In genomic region chrX:21982311-21982710, GRCh38 we compare ENCODE assay signal across 18 cellular contexts. TPM values are rescaled to one million over a fixed set of nuclear protein-coding genes. Genes with fewer than 3 reads are reported as not detected.
DNase-seq lines count a peak whose midpoint lies in the region; ATAC-seq and TF ChIP-seq lines count a peak whose summit lies in the region.
"Had no signal": no experiment of that assay in that cellular context is flagged by ENCODE, and none has a peak within 500 bp of the region (broad histone marks: within the 10 kb centered on the region; RNA-seq: fewer than 3 reads in every experiment).

No MANE protein-coding gene starts in this region.

- H3K4me2 ChIP-seq in H9 (ENCODE audit: insufficient read depth, insufficient read length, low read length), result no peak overlapping the region
- H3K4me2 ChIP-seq: BLaER1 had no signal

- ATAC-seq in activated CD8-positive, alpha-beta T cell treated with anti-CD3 and anti-CD28 coated beads for 36 hours, result no peak
- no peak for ATAC-seq in activated CD8-positive, alpha-beta T cell treated with anti-CD3 and anti-CD28 coated beads, Interleukin-2, amount 10 ng/mL, durations not matched to agents 7 days and 5 days
- ATAC-seq in stimulated activated memory B cell treated with anti-CD40 and anti-IgM and Interleukin-4, amounts not matched to agents 10 μg/mL and 1 μg/mL and 100 μg/mL, for 72 hours, result no peak

- peaks cover 9% of the 10 kb centered on the region for H3K4me1 Mint-ChIP-seq in activated CD8-positive, alpha-beta T cell treated with anti-CD3 and anti-CD28 coated beads for 36 hours (ENCODE audit: low read depth)
- H3K4me1 Mint-ChIP-seq in activated CD8-positive, alpha-beta T cell treated with anti-CD3 and anti-CD28 coated beads, Interleukin-2, amount 10 ng/mL, durations not matched to agents 7 days and 5 days (ENCODE audit: low read depth), result peaks cover 2% of the 10 kb centered on the region
- H3K4me1 Mint-ChIP-seq in H9 (no peaks in the 10 kb centered on the region; a peak in 2 of 4 replicates), chondrocyte (ENCODE audit: low read depth) (peaks cover 25% of the 10 kb centered on the region)
- H3K4me1 Mint-ChIP-seq in stimulated activated memory B cell treated with anti-CD40 and anti-IgM and Interleukin-4, amounts not matched to agents 10 μg/mL and 1 μg/mL and 100 μg/mL, for 72 hours, result no peaks in the 10 kb centered on the region
- H3K4me1 Mint-ChIP-seq: CD14-positive monocyte had no signal

- no peak overlapping the region for H4K5ac ChIP-seq in H9 (ENCODE audit: insufficient read length, low read depth, low read length)

- H3K56ac ChIP-seq in H9 (ENCODE audit: insufficient read length, low read depth, low read length), result no peak overlapping the region

- H3K9me3 Mint-ChIP-seq in activated CD8-positive, alpha-beta T cell treated with anti-CD3 and anti-CD28 coated beads for 36 hours, result no peaks in the 10 kb centered on the region
- no peaks in the 10 kb centered on the region for H3K9me3 Mint-ChIP-seq in activated CD8-positive, alpha-beta T cell treated with anti-CD3 and anti-CD28 coated beads, Interleukin-2, amount 10 ng/mL, durations not matched to agents 7 days and 5 days (ENCODE audit: insufficient read depth)
- H3K9me3 Mint-ChIP-seq in H9 (peaks cover 0 to 17% of the 10 kb centered on the region in 2 experiments; a peak in 4 of 5 replicates), chondrocyte (ENCODE audit: low read depth) (no peaks in the 10 kb centered on the region)
- H3K9me3 Mint-ChIP-seq in stimulated activated memory B cell treated with anti-CD40 and anti-IgM and Interleukin-4, amounts not matched to agents 10 μg/mL and 1 μg/mL and 100 μg/mL, for 72 hours, result no peaks in the 10 kb centered on the region
- H3K9me3 Mint-ChIP-seq: CD4-positive, alpha-beta memory T cell had no signal

- no peak overlapping the region for H2BK20ac ChIP-seq in H9 (ENCODE audit: low read depth, low read length, poor library complexity, severe bottlenecking)

- WGBS in H9 (ENCODE audit: extremely low coverage, insufficient read length, low lambda C conversion rate), result no CpG with 5 or more reads among the region's 6 CpGs

- H2BK12ac ChIP-seq in H9 (ENCODE audit: insufficient read length, low read depth, low read length), result no peak overlapping the region

- H3K23ac ChIP-seq in H9 (ENCODE audit: insufficient read length, low read depth, low read length), result no peak overlapping the region

- H3K27me3 Mint-ChIP-seq in activated CD8-positive, alpha-beta T cell treated with anti-CD3 and anti-CD28 coated beads for 36 hours, result no peaks in the 10 kb centered on the region
- H3K27me3 Mint-ChIP-seq in activated CD8-positive, alpha-beta T cell treated with anti-CD3 and anti-CD28 coated beads, Interleukin-2, amount 10 ng/mL, durations not matched to agents 7 days and 5 days (ENCODE audit: low read depth), result no peaks in the 10 kb centered on the region
- H3K27me3 Mint-ChIP-seq in H9 (ENCODE audit: low read depth) (no peaks in the 10 kb centered on the region), chondrocyte (ENCODE audit: low read depth) (no peaks in the 10 kb centered on the region)
- no peaks in the 10 kb centered on the region for H3K27me3 Mint-ChIP-seq in stimulated activated memory B cell treated with anti-CD40 and anti-IgM and Interleukin-4, amounts not matched to agents 10 μg/mL and 1 μg/mL and 100 μg/mL, for 72 hours
- H3K27me3 Mint-ChIP-seq: CD4-positive, alpha-beta memory T cell had no signal

- no peaks in the 10 kb centered on the region for H3K79me1 ChIP-seq in H9 (ENCODE audit: insufficient read depth, low read depth, low read length, poor library complexity, severe bottlenecking)

- no peaks in the 10 kb centered on the region for H3K4me1 ChIP-seq in H9 (ENCODE audit: insufficient read depth, low read length)
- H3K4me1 ChIP-seq: BLaER1 had no signal

- H3K27ac ChIP-seq in H9 (ENCODE audit: insufficient read length, low read depth, low read length), result no peak overlapping the region
- H3K27ac ChIP-seq: BLaER1, GM23248 had no signal

- H3K27ac Mint-ChIP-seq in activated CD8-positive, alpha-beta T cell treated with anti-CD3 and anti-CD28 coated beads for 36 hours, result peak overlapping the region; percentile 39
- H3K27ac Mint-ChIP-seq in activated CD8-positive, alpha-beta T cell treated with anti-CD3 and anti-CD28 coated beads, Interleukin-2, amount 10 ng/mL, durations not matched to agents 7 days and 5 days, result no peak overlapping the region
- H3K27ac Mint-ChIP-seq in H9, result peak overlapping the region in 2 of 3 experiments; percentile 9 to 35; a peak in 3 of 7 replicates
- H3K27ac Mint-ChIP-seq in chondrocyte (ENCODE audit: unreplicated experiment), result peak overlapping the region; percentile 45
- peak overlapping the region; percentile 35 for H3K27ac Mint-ChIP-seq in stimulated activated memory B cell treated with anti-CD40 and anti-IgM and Interleukin-4, amounts not matched to agents 10 μg/mL and 1 μg/mL and 100 μg/mL, for 72 hours

- H2BK120ac ChIP-seq in H9 (ENCODE audit: low read depth, low read length, poor library complexity, severe bottlenecking), result no peak overlapping the region

- H2AFZ ChIP-seq in H9 (ENCODE audit: low read length), result no peak overlapping the region
- H2AFZ ChIP-seq: GM23248 had no signal

- TF ChIP-seq CTCF in activated CD8-positive, alpha-beta T cell treated with anti-CD3 and anti-CD28 coated beads for 36 hours (IDR thresholded peaks at IDR 0.05), result no peak
- TF ChIP-seq CTCF in H9 (conservative IDR thresholded peaks at IDR 0.05), result no peak
- no peak for TF ChIP-seq CTCF in chondrocyte (IDR thresholded peaks at IDR 0.05)

- no peak overlapping the region for H3K18ac ChIP-seq in H9 (ENCODE audit: insufficient read length, low read depth, low read length)

- no peak overlapping the region for H4K91ac ChIP-seq in H9 (ENCODE audit: insufficient read length, low read depth, low read length)

- H3K9me3 ChIP-seq in H9 (ENCODE audit: control insufficient read depth, low read depth, low read length), result no peaks in the 10 kb centered on the region
- H3K9me3 ChIP-seq: BLaER1 had no signal

- H2AK5ac ChIP-seq in H9 (ENCODE audit: insufficient read length, low read length), result no peak overlapping the region

- H4K20me1 ChIP-seq in H9 (ENCODE audit: control insufficient read depth, insufficient read depth, insufficient read length), result no peaks in the 10 kb centered on the region
- H4K20me1 ChIP-seq: BLaER1 had no signal

- H3K79me2 ChIP-seq in H9 (ENCODE audit: insufficient read depth, low read length), result no peaks in the 10 kb centered on the region

- no peak overlapping the region for H2BK5ac ChIP-seq in H9 (ENCODE audit: insufficient read length, low read length)

- no peaks in the 10 kb centered on the region for H3K27me3 ChIP-seq in H9 (ENCODE audit: insufficient read depth, low read length)
- H3K27me3 ChIP-seq: BLaER1 had no signal

- no peak overlapping the region for H3T11ph ChIP-seq in H9 (ENCODE audit: low read length)

- DNase-seq in activated CD8-positive, alpha-beta T cell treated with anti-CD3 and anti-CD28 coated beads for 36 hours, result no peak
- no peak for DNase-seq in activated CD8-positive, alpha-beta T cell treated with anti-CD3 and anti-CD28 coated beads, Interleukin-2, amount 10 ng/mL, durations not matched to agents 7 days and 5 days
- no peak for DNase-seq in H9
- DNase-seq in chondrocyte (ENCODE audit: low spot score), result no peak
- no peak for DNase-seq in mesenteric fat pad (ENCODE audit: low spot score)
- DNase-seq in GM03348 (ENCODE audit: low spot score), result no peak
- DNase-seq in NCI-H146 treated with DMSO at 0.1 percent for 48 hours (lab: John Stamatoyannopoulos, UW; ENCODE audit: unreplicated experiment), result no peak
- DNase-seq: 8988T; CD4-positive, alpha-beta memory T cell; DMS153; DMS79; GDM1; GM23248; HCEC 1CT; IMR-90 had no signal

- no peak overlapping the region for H3K9ac ChIP-seq in H9 (ENCODE audit: extremely low read depth, insufficient read length, low read length)
- H3K9ac ChIP-seq: BLaER1, GM23248 had no signal

- H3K4ac ChIP-seq in H9 (ENCODE audit: low read depth, low read length), result no peak overlapping the region

- no peak overlapping the region for H4K8ac ChIP-seq in H9 (replicated peaks; ENCODE audit: insufficient read length, low read depth, low read length)

- CTCF ChIA-PET in activated CD8-positive, alpha-beta T cell treated with anti-CD3 and anti-CD28 coated beads for 36 hours (lab: Charles Lee), result no interaction called here
- CTCF ChIA-PET in activated CD8-positive, alpha-beta T cell treated with anti-CD3 and anti-CD28 coated beads, Interleukin-2, amount 10 ng/mL, durations not matched to agents 7 days and 5 days (lab: Charles Lee), result no interaction called here

- intact Hi-C loops in activated CD8-positive, alpha-beta T cell treated with anti-CD3 and anti-CD28 coated beads for 36 hours (cut with micrococcal nuclease), result loop anchor here (10.0 kb wide), 1 partner anchor 762 kb away; no protein-coding TSS in a partner anchor

- no peak overlapping the region for H3K14ac ChIP-seq in H9 (ENCODE audit: insufficient read depth, low read length)

- POLR2A ChIA-PET in activated CD8-positive, alpha-beta T cell treated with anti-CD3 and anti-CD28 coated beads for 36 hours (lab: Charles Lee), result no interaction called here
- POLR2A ChIA-PET in activated CD8-positive, alpha-beta T cell treated with anti-CD3 and anti-CD28 coated beads, Interleukin-2, amount 10 ng/mL, durations not matched to agents 7 days and 5 days (lab: Charles Lee), result no interaction called here

- H3K23me2 ChIP-seq in H9 (ENCODE audit: insufficient read length, low read depth, low read length, poor library complexity, severe bottlenecking), result no peaks in the 10 kb centered on the region

- no peak overlapping the region for H2BK15ac ChIP-seq in H9 (ENCODE audit: low read depth, low read length)

- peaks cover 37% of the 10 kb centered on the region for H3K36me3 Mint-ChIP-seq in activated CD8-positive, alpha-beta T cell treated with anti-CD3 and anti-CD28 coated beads for 36 hours (ENCODE audit: low read depth)
- peaks cover 29% of the 10 kb centered on the region for H3K36me3 Mint-ChIP-seq in activated CD8-positive, alpha-beta T cell treated with anti-CD3 and anti-CD28 coated beads, Interleukin-2, amount 10 ng/mL, durations not matched to agents 7 days and 5 days (ENCODE audit: low read depth)
- H3K36me3 Mint-ChIP-seq in H9 (ENCODE audit: insufficient read depth in 1 of 3, low read depth in 3 of 3) (peaks cover 23 to 78% (median 64%) of the 10 kb centered on the region in 3 experiments), chondrocyte (ENCODE audit: low read depth) (peaks cover 17% of the 10 kb centered on the region)
- H3K36me3 Mint-ChIP-seq in stimulated activated memory B cell treated with anti-CD40 and anti-IgM and Interleukin-4, amounts not matched to agents 10 μg/mL and 1 μg/mL and 100 μg/mL, for 72 hours, result peaks cover 17% of the 10 kb centered on the region

- no peak overlapping the region for H3K4me3 Mint-ChIP-seq in activated CD8-positive, alpha-beta T cell treated with anti-CD3 and anti-CD28 coated beads for 36 hours
- no peak overlapping the region for H3K4me3 Mint-ChIP-seq in activated CD8-positive, alpha-beta T cell treated with anti-CD3 and anti-CD28 coated beads, Interleukin-2, amount 10 ng/mL, durations not matched to agents 7 days and 5 days
- no peak overlapping the region for H3K4me3 Mint-ChIP-seq in H9
- no peak overlapping the region for H3K4me3 Mint-ChIP-seq in chondrocyte (ENCODE audit: unreplicated experiment)
- no peak overlapping the region for H3K4me3 Mint-ChIP-seq in stimulated activated memory B cell treated with anti-CD40 and anti-IgM and Interleukin-4, amounts not matched to agents 10 μg/mL and 1 μg/mL and 100 μg/mL, for 72 hours
- H3K4me3 Mint-ChIP-seq: CD14-positive monocyte; CD4-positive, alpha-beta memory T cell had no signal

RNA-seq across cellular contexts. Expression of gene SMS, which starts 41.8 kb away (rescaled TPM):
- total RNA-seq in activated CD8-positive, alpha-beta T cell treated with anti-CD3 and anti-CD28 coated beads for 36 hours, result 100 to 1,000 TPM; 175 to 184 TPM
- total RNA-seq in activated CD8-positive, alpha-beta T cell treated with anti-CD3 and anti-CD28 coated beads, Interleukin-2, amount 10 ng/mL, durations not matched to agents 7 days and 5 days, result 10 to 100 TPM; 89.0 to 91.8 TPM
- total RNA-seq in H9 (2021) (411 and 415 TPM in 2 replicates), chondrocyte (73.0 to 131 TPM (median 129 TPM) in 3 replicates), mesenteric fat pad (41.8 TPM)

RNA-seq across cellular contexts. Expression of gene PHEX, which starts 49.8 kb away (rescaled TPM):
- 10 to 100 TPM; 22.7 to 25.2 TPM for total RNA-seq in activated CD8-positive, alpha-beta T cell treated with anti-CD3 and anti-CD28 coated beads for 36 hours
- total RNA-seq in activated CD8-positive, alpha-beta T cell treated with anti-CD3 and anti-CD28 coated beads, Interleukin-2, amount 10 ng/mL, durations not matched to agents 7 days and 5 days, result under 1 TPM; 0.16 to 0.24 TPM
- total RNA-seq in H9 (2021), result 0.11 and 0.15 TPM in 2 replicates
- total RNA-seq in chondrocyte, result 0.97 to 1.2 TPM (median 1.1 TPM) in 3 replicates
- total RNA-seq in mesenteric fat pad, result 0.45 TPM

Comparison
In these comparisons a context has a peak if more than half of its experiments do, and no peak if none do; other contexts are left out.
1. RNA of gene PHEX, which starts 49.8 kb away (total RNA-seq): 22.7 to 25.2 TPM in activated CD8-positive, alpha-beta T cell treated with anti-CD3 and anti-CD28 coated beads for 36 hours; 0.97 to 1.2 TPM in chondrocyte, 0.45 TPM in mesenteric fat pad (single experiment), 0.16 to 0.24 TPM in activated CD8-positive, alpha-beta T cell treated with anti-CD3 and anti-CD28 coated beads, Interleukin-2, amount 10 ng/mL, durations not matched to agents 7 days and 5 days and 0.11 to 0.15 TPM in H9; every median in the first group is over 10 times any median in the second.